36 cellular contexts compared by ENCODE assay signal in genomic region chr3:82347585-82347984, GRCh38.
"Had no signal": no experiment of that assay in that cellular context is flagged by ENCODE, and none has a peak within 500 bp of the region (broad histone marks: within the 10 kb centered on the region; RNA-seq: fewer than 3 reads in every experiment).

No MANE protein-coding gene starts in this region.

- FAIRE-seq: astrocyte, TTC549 had no signal

- DNase-seq: activated B cell treated with CpG ODN at 0.5 μM for 24 hours; activated CD4-positive, alpha-beta memory T cell treated with anti-CD3 and anti-CD28 coated beads for 36 hours; activated CD4-positive, alpha-beta T cell treated with anti-CD3 and anti-CD28 coated beads for 4 hours; activated CD4-positive, alpha-beta T cell treated with anti-CD3 and anti-CD28 coated beads, Interleukin-2, amount 10 ng/mL, durations not matched to agents 24 days and 14 days; activated CD4-positive, alpha-beta T cell treated with anti-CD3 and anti-CD28 coated beads, Interleukin-2, amount 50 U/mL, for 1 hour; activated CD4-positive, alpha-beta T cell treated with anti-CD3 and anti-CD28 coated beads, Interleukin-2, amount 50 U/mL, for 4 hours; activated CD4-positive, CD25-positive, alpha-beta regulatory T cell treated with anti-CD3 and anti-CD28 coated beads, Interleukin-2, amount 50 U/mL, for 72 hours; activated CD8-positive, alpha-beta memory T cell treated with anti-CD3 and anti-CD28 coated beads for 24 hours; activated CD8-positive, alpha-beta memory T cell treated with anti-CD3 and anti-CD28 coated beads, Interleukin-2, amount 10 ng/mL, durations not matched to agents 7 days and 5 days; activated CD8-positive, alpha-beta memory T cell treated with anti-CD3 and anti-CD28 coated beads, Interleukin-2, amount 50 U/mL, for 48 hours; activated CD8-positive, alpha-beta T cell treated with anti-CD3 and anti-CD28 coated beads, Interleukin-2, amount 10 ng/mL, durations not matched to agents 7 days and 5 days; activated effector memory CD4-positive, alpha-beta T cell treated with Interleukin-2 at 50 U/mL for 16 hours; activated gamma-delta T cell; activated naive CD4-positive, alpha-beta T cell treated with anti-CD3 and anti-CD28 coated beads, Interleukin-2, amount 10 ng/mL, durations not matched to agents 7 days and 5 days; activated naive CD4-positive, alpha-beta T cell treated with Interleukin-2 at 50 U/mL for 16 hours; activated naive CD8-positive, alpha-beta T cell treated with anti-CD3 and anti-CD28 coated beads, Interleukin-2, amount 10 ng/mL, durations not matched to agents 7 days and 5 days; activated naive CD8-positive, alpha-beta T cell treated with anti-CD3 and anti-CD28 coated beads, Interleukin-2, amount 50 U/mL, for 24 hours; activated T-cell treated with anti-CD3 and anti-CD28 coated beads, Interleukin-2, amount 50 U/mL, for 24 hours; activated T-cell treated with anti-CD3 and anti-CD28 coated beads, Interleukin-2, amount 50 U/mL, for 48 hours; amniotic stem cell; aorta; body of pancreas; brain microvascular endothelial cell; central memory CD4-positive, alpha-beta T cell; T-helper 1 cell; T-helper 2 cell; T-helper 9 cell had no signal

- H3K36me3 Mint-ChIP-seq: activated CD4-positive, alpha-beta memory T cell treated with anti-CD3 and anti-CD28 coated beads for 36 hours; activated CD8-positive, alpha-beta memory T cell treated with anti-CD3 and anti-CD28 coated beads, Interleukin-2, amount 10 ng/mL, durations not matched to agents 7 days and 5 days; activated naive CD4-positive, alpha-beta T cell treated with anti-CD3 and anti-CD28 coated beads, Interleukin-2, amount 10 ng/mL, durations not matched to agents 7 days and 5 days; activated naive CD4-positive, alpha-beta T cell treated with anti-CD3 and anti-CD28 coated beads, Interleukin-2, amount 50 U/mL, for 24 hours; activated naive CD8-positive, alpha-beta T cell; activated naive CD8-positive, alpha-beta T cell treated with anti-CD3 and anti-CD28 coated beads, Interleukin-2, amount 10 ng/mL, durations not matched to agents 7 days and 5 days had no signal

- H3K36me3 ChIP-seq: brain microvascular endothelial cell, breast epithelium had no signal

- H3K27ac Mint-ChIP-seq: activated B cell treated with CpG ODN at 0.5 μM for 24 hours; activated CD4-positive, alpha-beta memory T cell treated with anti-CD3 and anti-CD28 coated beads for 36 hours; activated CD4-positive, alpha-beta T cell treated with anti-CD3 and anti-CD28 coated beads, Interleukin-2, amount 10 ng/mL, durations not matched to agents 24 days and 14 days; activated CD8-positive, alpha-beta memory T cell treated with anti-CD3 and anti-CD28 coated beads, Interleukin-2, amount 10 ng/mL, durations not matched to agents 7 days and 5 days; activated CD8-positive, alpha-beta T cell treated with anti-CD3 and anti-CD28 coated beads, Interleukin-2, amount 10 ng/mL, durations not matched to agents 7 days and 5 days; activated naive CD4-positive, alpha-beta T cell treated with anti-CD3 and anti-CD28 coated beads, Interleukin-2, amount 10 ng/mL, durations not matched to agents 7 days and 5 days; activated naive CD4-positive, alpha-beta T cell treated with anti-CD3 and anti-CD28 coated beads, Interleukin-2, amount 50 U/mL, for 24 hours; activated naive CD8-positive, alpha-beta T cell; activated naive CD8-positive, alpha-beta T cell treated with anti-CD3 and anti-CD28 coated beads, Interleukin-2, amount 10 ng/mL, durations not matched to agents 7 days and 5 days; activated naive CD8-positive, alpha-beta T cell treated with anti-CD3 and anti-CD28 coated beads, Interleukin-2, amount 50 U/mL, for 24 hours; activated T-cell treated with anti-CD3 and anti-CD28 coated beads, Interleukin-2, amount 50 U/mL, for 24 hours; activated T-helper 2 cell treated with anti-CD3 and anti-CD28 coated beads, Interferon-gamma antibody, Interleukin-2, Interleukin-4, amounts not matched to agents 10 μg/mL and 5 μg/mL and 100 μg/mL, durations not matched to agents 14 hours and 24 hours and 36 hours; T-helper 1 cell treated with Interleukin-12 subunit alpha and Interleukin-12 subunit beta and Interleukin-4 antibody, amounts not matched to agents 30 μg/mL and 1 μg/mL, for 36 hours; T-helper 2 cell treated with Interferon-gamma antibody and Interleukin-4, amounts not matched to agents 5 μg/mL and 100 μg/mL, for 36 hours had no signal

- H3K4me1 Mint-ChIP-seq: activated B cell treated with CpG ODN at 0.5 μM for 24 hours; activated CD4-positive, alpha-beta T cell treated with anti-CD3 and anti-CD28 coated beads, Interleukin-2, amount 10 ng/mL, durations not matched to agents 24 days and 14 days; activated CD8-positive, alpha-beta memory T cell treated with anti-CD3 and anti-CD28 coated beads, Interleukin-2, amount 10 ng/mL, durations not matched to agents 7 days and 5 days; activated naive CD4-positive, alpha-beta T cell treated with anti-CD3 and anti-CD28 coated beads, Interleukin-2, amount 10 ng/mL, durations not matched to agents 7 days and 5 days; activated naive CD4-positive, alpha-beta T cell treated with anti-CD3 and anti-CD28 coated beads, Interleukin-2, amount 50 U/mL, for 24 hours; activated naive CD8-positive, alpha-beta T cell treated with anti-CD3 and anti-CD28 coated beads, Interleukin-2, amount 10 ng/mL, durations not matched to agents 7 days and 5 days; activated naive CD8-positive, alpha-beta T cell treated with anti-CD3 and anti-CD28 coated beads, Interleukin-2, amount 50 U/mL, for 24 hours had no signal

- H3K27ac ChIP-seq: body of pancreas, brain microvascular endothelial cell, breast epithelium, VCaP had no signal

- H3K4me3 Mint-ChIP-seq: activated B cell treated with CpG ODN at 0.5 μM for 24 hours; activated CD4-positive, alpha-beta memory T cell treated with anti-CD3 and anti-CD28 coated beads for 36 hours; activated CD4-positive, alpha-beta T cell treated with anti-CD3 and anti-CD28 coated beads, Interleukin-2, amount 10 ng/mL, durations not matched to agents 24 days and 14 days; activated CD8-positive, alpha-beta memory T cell treated with anti-CD3 and anti-CD28 coated beads, Interleukin-2, amount 10 ng/mL, durations not matched to agents 7 days and 5 days; activated CD8-positive, alpha-beta T cell treated with anti-CD3 and anti-CD28 coated beads, Interleukin-2, amount 10 ng/mL, durations not matched to agents 7 days and 5 days; activated naive CD4-positive, alpha-beta T cell treated with anti-CD3 and anti-CD28 coated beads, Interleukin-2, amount 10 ng/mL, durations not matched to agents 7 days and 5 days; activated naive CD4-positive, alpha-beta T cell treated with anti-CD3 and anti-CD28 coated beads, Interleukin-2, amount 50 U/mL, for 24 hours; activated naive CD8-positive, alpha-beta T cell; activated naive CD8-positive, alpha-beta T cell treated with anti-CD3 and anti-CD28 coated beads, Interleukin-2, amount 10 ng/mL, durations not matched to agents 7 days and 5 days; activated naive CD8-positive, alpha-beta T cell treated with anti-CD3 and anti-CD28 coated beads, Interleukin-2, amount 50 U/mL, for 24 hours; activated T-cell treated with anti-CD3 and anti-CD28 coated beads, Interleukin-2, amount 50 U/mL, for 24 hours; T-helper 1 cell treated with Interleukin-12 subunit alpha and Interleukin-12 subunit beta and Interleukin-4 antibody, amounts not matched to agents 30 μg/mL and 1 μg/mL, for 36 hours; T-helper 2 cell treated with Interferon-gamma antibody and Interleukin-4, amounts not matched to agents 5 μg/mL and 100 μg/mL, for 36 hours had no signal

- H3K27me3 Mint-ChIP-seq: activated B cell treated with CpG ODN at 0.5 μM for 24 hours; activated CD4-positive, alpha-beta memory T cell treated with anti-CD3 and anti-CD28 coated beads for 36 hours; activated CD4-positive, alpha-beta T cell treated with anti-CD3 and anti-CD28 coated beads, Interleukin-2, amount 10 ng/mL, durations not matched to agents 24 days and 14 days; activated CD8-positive, alpha-beta memory T cell treated with anti-CD3 and anti-CD28 coated beads, Interleukin-2, amount 10 ng/mL, durations not matched to agents 7 days and 5 days; activated naive CD4-positive, alpha-beta T cell treated with anti-CD3 and anti-CD28 coated beads, Interleukin-2, amount 10 ng/mL, durations not matched to agents 7 days and 5 days; activated naive CD4-positive, alpha-beta T cell treated with anti-CD3 and anti-CD28 coated beads, Interleukin-2, amount 50 U/mL, for 24 hours; activated naive CD8-positive, alpha-beta T cell; activated naive CD8-positive, alpha-beta T cell treated with anti-CD3 and anti-CD28 coated beads, Interleukin-2, amount 10 ng/mL, durations not matched to agents 7 days and 5 days; activated naive CD8-positive, alpha-beta T cell treated with anti-CD3 and anti-CD28 coated beads, Interleukin-2, amount 50 U/mL, for 24 hours; activated T-cell treated with anti-CD3 and anti-CD28 coated beads, Interleukin-2, amount 50 U/mL, for 24 hours had no signal

- H3K27me3 ChIP-seq: body of pancreas, brain microvascular endothelial cell, breast epithelium had no signal

- H3K9me3 Mint-ChIP-seq: activated CD4-positive, alpha-beta T cell treated with anti-CD3 and anti-CD28 coated beads, Interleukin-2, amount 10 ng/mL, durations not matched to agents 24 days and 14 days had no signal

- H3K4me1 ChIP-seq: body of pancreas, breast epithelium had no signal

- H3K4me3 ChIP-seq: body of pancreas, breast epithelium had no signal

- H3K9me3 ChIP-seq: body of pancreas had no signal

- ATAC-seq: activated CD8-positive, alpha-beta memory T cell treated with anti-CD3 and anti-CD28 coated beads, Interleukin-2, amount 10 ng/mL, durations not matched to agents 7 days and 5 days; activated CD8-positive, alpha-beta T cell treated with anti-CD3 and anti-CD28 coated beads, Interleukin-2, amount 10 ng/mL, durations not matched to agents 7 days and 5 days; activated naive CD8-positive, alpha-beta T cell treated with anti-CD3 and anti-CD28 coated beads, Interleukin-2, amount 50 U/mL, for 24 hours; body of pancreas had no signal
